In the genomic region with DNA sequence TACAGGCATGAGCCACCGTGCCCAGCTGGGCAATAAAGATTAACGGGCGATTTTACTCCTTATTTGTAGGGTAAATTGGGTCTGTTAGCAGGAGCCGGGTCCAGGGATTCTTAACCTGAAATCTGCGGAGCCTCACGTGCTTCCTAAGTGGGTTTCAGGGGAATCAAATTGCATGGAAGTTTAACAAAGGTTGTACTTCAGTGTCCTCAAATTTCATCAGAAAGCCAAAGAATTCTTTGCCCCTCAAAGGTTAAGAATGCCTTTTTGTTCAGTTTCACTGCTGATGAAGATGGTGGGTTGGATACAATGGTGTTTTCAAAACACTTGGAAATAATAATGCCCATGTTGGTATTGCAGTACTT, we compare ENCODE assay signal across 22 cellular contexts.
DNase-seq lines count a peak whose midpoint lies in the region; ATAC-seq and TF ChIP-seq lines count a peak whose summit lies in the region.
"Had no signal": no experiment of that assay in that cellular context is flagged by ENCODE, and none has a peak within 500 bp of the region (broad histone marks: within the 10 kb centered on the region; RNA-seq: fewer than 3 reads in every experiment).

No MANE protein-coding gene starts in this region.

- H3K27ac Mint-ChIP-seq in T-helper 17 cell: peak overlapping the region; percentile 99
- H3K27ac Mint-ChIP-seq: CD8-positive, alpha-beta T cell; HFFc6 had no signal

- H3K4me1 ChIP-seq in foreskin keratinocyte: peaks cover 11% of the 10 kb centered on the region

- H3K9me3 ChIP-seq in T-helper 17 cell (ENCODE audit: control insufficient read depth, low read length, poor library complexity, severe bottlenecking): no peaks in the 10 kb centered on the region
- H3K9me3 ChIP-seq: BE2C had no signal

- no peaks in the 10 kb centered on the region for H3K27me3 Mint-ChIP-seq in T-helper 17 cell

- no peak for TF ChIP-seq CTCF in foreskin keratinocyte (conservative IDR thresholded peaks at IDR 0.05)

- H3K27me3 ChIP-seq in foreskin keratinocyte: no peaks in the 10 kb centered on the region
- H3K27me3 ChIP-seq: BE2C had no signal

- H3K4me3 Mint-ChIP-seq in T-helper 17 cell: no peak overlapping the region
- H3K4me3 Mint-ChIP-seq: CD8-positive, alpha-beta T cell; HFFc6 had no signal

- no peak overlapping the region for H3K27ac ChIP-seq in foreskin keratinocyte
- H3K27ac ChIP-seq: 22Rv1 had no signal

- no peak for TF ChIP-seq POLR2A in GM18505 (IDR thresholded peaks at IDR 0.05; ENCODE audit: borderline replicate concordance, extremely low read depth, insufficient read depth, insufficient read length)

- DNase-seq in NCI-H524 (lab: John Stamatoyannopoulos, UW) (peak; percentile 34 to 40), NCI-H524 treated with DMSO at 0.1 percent for 48 hours (lab: John Stamatoyannopoulos, UW) (no peak), T-helper 17 cell (no peak), left kidney (ENCODE audit: low read depth, low spot score) (peak; percentile 38), foreskin keratinocyte (no peak), DMS153 treated with DMSO at 0.1 percent for 48 hours (lab: John Stamatoyannopoulos, UW; ENCODE audit: unreplicated experiment) (no peak)
- DNase-seq: BE2C; CD8-positive, alpha-beta T cell; DMS79 treated with DMSO at 0.1 percent for 48 hours; GOT3; HFFc6; KBM-7; NCI-H1048; NCI-H146; NCI-H2081; NCI-H226; NCI-H526 treated with DMSO at 0.1 percent for 48 hours; OCI-M1; SHP77 treated with DMSO at 0.1 percent for 48 hours had no signal

- ATAC-seq in T-helper 17 cell (no peak), HG02884 (IDR thresholded peaks at IDR 0.05; ENCODE audit: unreplicated experiment) (no peak), GM18505 (IDR thresholded peaks at IDR 0.05; ENCODE audit: unreplicated experiment) (no peak), foreskin keratinocyte (no peak)
- ATAC-seq: CD8-positive, alpha-beta T cell had no signal

- H3K4me1 Mint-ChIP-seq in T-helper 17 cell: peaks cover 40% of the 10 kb centered on the region

- no peaks in the 10 kb centered on the region for H3K36me3 Mint-ChIP-seq in T-helper 17 cell (ENCODE audit: low read depth)

Comparison
In these comparisons a context has a peak if more than half of its experiments do, and no peak if none do; other contexts are left out.
1. DNase-seq: peak in NCI-H524 (2 of 2) and left kidney (single experiment); none in NCI-H524 treated with DMSO at 0.1 percent for 48 hours (single experiment), T-helper 17 cell (0 of 3), foreskin keratinocyte (0 of 2) and DMS153 treated with DMSO at 0.1 percent for 48 hours (single experiment).